8 cellular contexts compared by ENCODE assay signal in the genomic region with DNA sequence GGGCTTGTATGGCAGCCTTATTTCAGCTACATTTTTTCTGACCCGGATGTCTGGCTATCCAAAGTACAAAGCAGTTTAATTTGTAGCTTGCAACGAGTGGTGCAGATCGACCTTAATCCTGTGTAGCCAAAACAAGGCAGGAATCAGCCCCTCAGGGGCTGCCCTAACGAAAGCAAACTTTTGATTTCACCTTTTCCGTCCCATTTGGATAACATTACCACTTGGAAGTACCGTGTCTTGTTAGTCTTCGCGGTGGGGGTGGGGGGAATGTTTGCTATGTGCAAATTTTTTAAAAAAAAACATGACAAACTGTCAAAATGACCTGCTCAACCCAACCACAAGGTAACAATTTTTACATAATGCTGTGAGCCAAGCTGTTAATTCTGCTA. TPM values are rescaled to one million over a fixed set of nuclear protein-coding genes. Genes with fewer than 3 reads are reported as not detected.
DNase-seq lines count a peak whose midpoint lies in the region; ATAC-seq and TF ChIP-seq lines count a peak whose summit lies in the region.

No MANE protein-coding gene starts in this region.

- intact Hi-C loops in CD4-positive, alpha-beta T cell (cut with DNase I, micrococcal nuclease) = loop anchor here (2.0 to 5.0 kb wide), 6 partner anchors 52 to 1400 kb away; partner anchors contain the start of genes EIF4E (in 2 of the 2), METAP1 (in 2 of the 2), LAMTOR3 (in 1 of the 2) and PPP3CA (in 1 of the 2)

- no peaks in the 10 kb centered on the region for H3K9me3 Mint-ChIP-seq in CD4-positive, alpha-beta T cell
- H3K9me3 Mint-ChIP-seq in activated CD4-positive, alpha-beta T cell treated with anti-CD3 and anti-CD28 coated beads, Interleukin-2, amount 10 ng/mL, durations not matched to agents 7 days and 5 days = peaks cover 10% of the 10 kb centered on the region

- H3K27ac ChIP-seq in CD4-positive, alpha-beta T cell (ENCODE audit: low read depth, low read length) = peak overlapping the region; percentile 82
- peak overlapping the region; percentile 94 for H3K27ac ChIP-seq in OCI-LY1 (ENCODE audit: low read depth, low read length, poor library complexity, severe bottlenecking)

- no peak for TF ChIP-seq CTCF in CD4-positive, alpha-beta T cell (IDR thresholded peaks at IDR 0.05)
- TF ChIP-seq CTCF in OCI-LY1 (IDR thresholded peaks at IDR 0.05; ENCODE audit: low read length) = no peak

- DNase-seq in CD4-positive, alpha-beta T cell = no peak
- DNase-seq in GDM1 (lab: John Stamatoyannopoulos, UW) = no peak
- no peak for DNase-seq in SW480 (ENCODE audit: low spot score)
- no peak for DNase-seq in activated CD4-positive, alpha-beta T cell treated with anti-CD3 and anti-CD28 coated beads, Interleukin-2, amount 10 ng/mL, durations not matched to agents 7 days and 5 days

- H3K27me3 ChIP-seq in CD4-positive, alpha-beta T cell (ENCODE audit: control insufficient read depth, insufficient read depth, low read length) = no peaks in the 10 kb centered on the region
- H3K27me3 ChIP-seq in OCI-LY1 (ENCODE audit: insufficient read depth, low read length) (no peaks in the 10 kb centered on the region), endocrine pancreas (ENCODE audit: control insufficient read depth, insufficient read depth, low read length) (no peaks in the 10 kb centered on the region), neuron (ENCODE audit: insufficient read depth, low read length) (no peaks in the 10 kb centered on the region)

- H3K9me2 ChIP-seq in OCI-LY1 (ENCODE audit: low read depth, low read length) = no peaks in the 10 kb centered on the region

- H3K4me1 ChIP-seq in OCI-LY1 (ENCODE audit: insufficient read depth, low read length, severe bottlenecking) (peaks cover 54% of the 10 kb centered on the region), endocrine pancreas (ENCODE audit: control insufficient read depth, insufficient read depth, low read length) (peaks cover 41% of the 10 kb centered on the region), neuron (ENCODE audit: insufficient read depth, low read length) (peaks cover 36% of the 10 kb centered on the region)

- peaks cover 50% of the 10 kb centered on the region for H3K36me3 Mint-ChIP-seq in CD4-positive, alpha-beta T cell (ENCODE audit: low read depth)
- H3K36me3 Mint-ChIP-seq in activated CD4-positive, alpha-beta T cell treated with anti-CD3 and anti-CD28 coated beads, Interleukin-2, amount 10 ng/mL, durations not matched to agents 7 days and 5 days (ENCODE audit: low read depth) = peaks cover 30% of the 10 kb centered on the region

- peak overlapping the region; percentile 99 for H3K4me3 ChIP-seq in OCI-LY1 (ENCODE audit: low read depth, low read length, poor library complexity, severe bottlenecking)
- H3K4me3 ChIP-seq in endocrine pancreas (ENCODE audit: control insufficient read depth, insufficient read depth, low read length) = peak overlapping the region; percentile 53
- H3K4me3 ChIP-seq in neuron (ENCODE audit: low read length) = peak overlapping the region; percentile 83

- peak overlapping the region; percentile 96 for H3K4me3 Mint-ChIP-seq in CD4-positive, alpha-beta T cell
- H3K4me3 Mint-ChIP-seq in activated CD4-positive, alpha-beta T cell treated with anti-CD3 and anti-CD28 coated beads, Interleukin-2, amount 10 ng/mL, durations not matched to agents 7 days and 5 days = no peak overlapping the region

- CTCF ChIA-PET in CD4-positive, alpha-beta T cell (lab: Charles Lee) = interaction anchor here (1.0 to 2.8 kb wide), 5 partner anchors 11 to 139 kb away, joined by 3 to 17 read pairs (median 4); partner anchors contain the start of gene LAMTOR3
- CTCF ChIA-PET in activated CD4-positive, alpha-beta T cell treated with anti-CD3 and anti-CD28 coated beads, Interleukin-2, amount 10 ng/mL, durations not matched to agents 7 days and 5 days (lab: Charles Lee) = interaction anchor here (0.6 to 3.1 kb wide), 6 partner anchors 8 to 952 kb away, joined by 3 to 13 read pairs (median 4); partner anchors contain the start of genes DAPP1, METAP1 and TRMT10A

- no peak overlapping the region for H3K27ac Mint-ChIP-seq in CD4-positive, alpha-beta T cell
- H3K27ac Mint-ChIP-seq in activated CD4-positive, alpha-beta T cell treated with anti-CD3 and anti-CD28 coated beads, Interleukin-2, amount 10 ng/mL, durations not matched to agents 7 days and 5 days = no peak overlapping the region

- POLR2A ChIA-PET in CD4-positive, alpha-beta T cell (lab: Charles Lee) = interaction anchor here (0.6 to 4.4 kb wide), 22 partner anchors 12 to 1686 kb away, joined by 3 to 109 read pairs (median 7); partner anchors contain the start of genes ADH5, DAPP1, EIF4E and LAMTOR3
- POLR2A ChIA-PET in activated CD4-positive, alpha-beta T cell treated with anti-CD3 and anti-CD28 coated beads, Interleukin-2, amount 10 ng/mL, durations not matched to agents 7 days and 5 days (lab: Charles Lee) = interaction anchor here (0.5 to 2.3 kb wide), 5 partner anchors 30 to 146 kb away, joined by 3 to 12 read pairs (median 5); partner anchors contain the start of genes DAPP1 and LAMTOR3

- no peaks in the 10 kb centered on the region for H3K27me3 Mint-ChIP-seq in CD4-positive, alpha-beta T cell
- H3K27me3 Mint-ChIP-seq in activated CD4-positive, alpha-beta T cell treated with anti-CD3 and anti-CD28 coated beads, Interleukin-2, amount 10 ng/mL, durations not matched to agents 7 days and 5 days = no peaks in the 10 kb centered on the region

- no peak overlapping the region for H2AFZ ChIP-seq in OCI-LY1 (ENCODE audit: low read length)
- no peak overlapping the region for H2AFZ ChIP-seq in neuron (ENCODE audit: low read depth, low read length)

- H4K20me1 ChIP-seq in OCI-LY1 (ENCODE audit: insufficient read depth, low read length) = no peaks in the 10 kb centered on the region

- peaks cover 50% of the 10 kb centered on the region for H3K79me2 ChIP-seq in OCI-LY1 (ENCODE audit: insufficient read depth, low read length)

- H3K4me2 ChIP-seq in OCI-LY1 (ENCODE audit: low read length) = peak overlapping the region; percentile 87

- H3K36me3 ChIP-seq in OCI-LY1 (ENCODE audit: insufficient read depth, low read length) (peaks cover 49% of the 10 kb centered on the region), endocrine pancreas (ENCODE audit: control insufficient read depth, insufficient read depth, low read length) (no peaks in the 10 kb centered on the region), neuron (ENCODE audit: insufficient read depth, low read length) (peaks cover 18% of the 10 kb centered on the region)

- ATAC-seq in CD4-positive, alpha-beta T cell (ENCODE audit: poor library complexity) = no peak
- no peak for ATAC-seq in GM21619 (IDR thresholded peaks at IDR 0.05; ENCODE audit: unreplicated experiment)

- H3K9ac ChIP-seq in OCI-LY1 (ENCODE audit: low read length) = peak overlapping the region; percentile 99
- peak overlapping the region; percentile 90 for H3K9ac ChIP-seq in endocrine pancreas (ENCODE audit: control insufficient read depth, insufficient read depth, low read length)

- peaks cover 10% of the 10 kb centered on the region for H3F3A ChIP-seq in OCI-LY1 (ENCODE audit: insufficient read depth, low read length)

- H3K9me3 ChIP-seq in CD4-positive, alpha-beta T cell (ENCODE audit: control insufficient read depth, low read length) = no peaks in the 10 kb centered on the region
- no peaks in the 10 kb centered on the region for H3K9me3 ChIP-seq in OCI-LY1 (ENCODE audit: low read length)
- H3K9me3 ChIP-seq in endocrine pancreas (ENCODE audit: control insufficient read depth, low read length) = no peaks in the 10 kb centered on the region
- H3K9me3 ChIP-seq in neuron (ENCODE audit: low read length) = no peaks in the 10 kb centered on the region

- peaks cover 53% of the 10 kb centered on the region for H3K4me1 Mint-ChIP-seq in CD4-positive, alpha-beta T cell (ENCODE audit: low read depth)
- peaks cover 48% of the 10 kb centered on the region for H3K4me1 Mint-ChIP-seq in activated CD4-positive, alpha-beta T cell treated with anti-CD3 and anti-CD28 coated beads, Interleukin-2, amount 10 ng/mL, durations not matched to agents 7 days and 5 days

RNA-seq across cellular contexts. Expression of gene DNAJB14, which starts 0.8 kb away (rescaled TPM):
- 10 to 100 TPM; 66.3 to 67.4 TPM for total RNA-seq in CD4-positive, alpha-beta T cell
- 10 to 100 TPM; 47.1 to 53.1 TPM for total RNA-seq in activated CD4-positive, alpha-beta T cell treated with anti-CD3 and anti-CD28 coated beads, Interleukin-2, amount 10 ng/mL, durations not matched to agents 7 days and 5 days

RNA-seq across cellular contexts. Expression of gene H2AZ1, which starts 2.9 kb away (rescaled TPM):
- 100 to 1,000 TPM in 1 of 2 experiments, 10 to 100 TPM in 1; 96.3 to 102 TPM for total RNA-seq in CD4-positive, alpha-beta T cell
- total RNA-seq in activated CD4-positive, alpha-beta T cell treated with anti-CD3 and anti-CD28 coated beads, Interleukin-2, amount 10 ng/mL, durations not matched to agents 7 days and 5 days = 100 to 1,000 TPM; 426 to 554 TPM

RNA-seq across cellular contexts. Expression of gene LAMTOR3, which starts 53.0 kb away (rescaled TPM):
- total RNA-seq in CD4-positive, alpha-beta T cell = 10 to 100 TPM; 32.0 to 32.8 TPM
- total RNA-seq in activated CD4-positive, alpha-beta T cell treated with anti-CD3 and anti-CD28 coated beads, Interleukin-2, amount 10 ng/mL, durations not matched to agents 7 days and 5 days = 10 to 100 TPM; 28.9 to 33.1 TPM

Comparison
In these comparisons a context has a peak if more than half of its experiments do, and no peak if none do; other contexts are left out.
1. RNA of gene H2AZ1, which starts 2.9 kb away (total RNA-seq): 426 to 554 TPM in activated CD4-positive, alpha-beta T cell treated with anti-CD3 and anti-CD28 coated beads, Interleukin-2, amount 10 ng/mL, durations not matched to agents 7 days and 5 days; 96.3 to 102 TPM in CD4-positive, alpha-beta T cell; every median in the first group is over 4 times any median in the second.
2. Peak in every context shown above with its lines, with median percentiles within 50 percentile points of each other: H3K4me3 ChIP-seq.